Comparison of ENCODE assay signal across 9 cellular contexts in the genomic region with DNA sequence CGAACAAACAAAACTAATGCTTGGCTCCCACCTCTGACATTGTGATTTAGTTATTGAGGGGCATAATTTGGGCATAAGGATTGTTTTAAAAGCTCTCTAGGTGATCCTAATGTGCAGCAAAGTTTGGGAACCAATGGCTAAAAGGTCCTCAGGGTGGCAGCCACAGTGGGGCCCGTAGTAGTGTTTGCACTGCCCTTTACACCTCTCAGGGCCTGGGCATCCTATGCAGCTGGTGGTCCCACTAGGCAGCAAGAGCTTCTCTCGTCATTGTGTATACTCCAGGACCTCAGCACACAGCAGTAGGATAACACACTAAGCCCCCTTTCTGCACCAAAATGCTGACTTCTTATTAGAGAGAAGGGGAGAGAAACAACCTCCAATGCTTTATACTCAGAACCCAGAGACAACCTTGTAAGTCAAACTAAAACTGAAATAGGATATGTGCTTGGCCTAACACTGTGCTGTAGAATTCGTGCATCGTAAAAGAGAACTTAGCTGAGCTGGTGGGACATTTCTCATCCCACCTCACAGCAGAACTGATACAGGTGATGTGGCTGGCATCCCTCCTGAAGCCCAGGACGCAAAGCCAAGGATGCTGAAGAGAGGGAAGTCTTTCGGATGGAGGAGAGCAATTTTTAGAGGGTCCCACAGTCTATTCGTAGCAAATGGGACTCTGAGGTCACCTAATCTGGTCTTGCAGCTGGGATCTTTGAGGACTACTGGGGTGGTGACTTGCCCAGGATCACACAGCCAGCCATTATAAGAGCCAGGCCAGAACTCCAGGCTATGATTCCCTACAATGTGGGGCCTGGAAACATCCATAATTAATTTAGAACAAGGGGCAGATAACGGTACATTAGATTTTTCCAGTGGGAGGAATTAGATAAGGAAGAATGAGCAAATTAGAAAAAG. TPM values are rescaled to one million over a fixed set of nuclear protein-coding genes. Genes with fewer than 3 reads are reported as not detected.
DNase-seq lines count a peak whose midpoint lies in the region; ATAC-seq, FAIRE-seq and TF ChIP-seq lines count a peak whose summit lies in the region.
"Had no signal": no experiment of that assay in that cellular context is flagged by ENCODE, and none has a peak within 500 bp of the region (broad histone marks: within the 10 kb centered on the region; RNA-seq: fewer than 3 reads in every experiment).

No MANE protein-coding gene starts in this region.

- TF ChIP-seq CTCF in OCI-LY3 (IDR thresholded peaks at IDR 0.05; ENCODE audit: low read depth, low read length) (no peak), pancreas (IDR thresholded peaks at IDR 0.05) (no peak)

- H3K36me3 ChIP-seq in OCI-LY3 (replicated peaks; ENCODE audit: low read depth, low read length) (no peaks in the 10 kb centered on the region), endocrine pancreas (ENCODE audit: control insufficient read depth, insufficient read depth, low read length) (no peaks in the 10 kb centered on the region), pancreas (no peaks in the 10 kb centered on the region)

- WGBS in pancreas, 2 donors: 66 to 68% methylated on average over 9 of the region's 9 CpGs

- peak; percentile 42 for DNase-seq in activated T-cell treated with anti-CD3 and anti-CD28 coated beads, Interleukin-2, amount 50 U/mL, for 24 hours
- DNase-seq in activated T-cell treated with anti-CD3 and anti-CD28 coated beads, Interleukin-2, amount 50 U/mL, for 1 hour: no peak
- peak in 1 of 6 donors; percentile 33 for DNase-seq in pancreas
- DNase-seq in activated gamma-delta T cell (lab: John Stamatoyannopoulos, UW): no peak
- no peak for DNase-seq in 8988T
- no peak for DNase-seq in NCI-H2171 treated with DMSO at 0.1 percent for 48 hours (lab: John Stamatoyannopoulos, UW)

- FAIRE-seq in pancreas (lab: Jason Lieb, UNC): no peak
- FAIRE-seq: colon had no signal

- H3K4me1 Mint-ChIP-seq in activated T-cell treated with anti-CD3 and anti-CD28 coated beads, Interleukin-2, amount 50 U/mL, for 24 hours (ENCODE audit: low read depth): peaks cover 78% of the 10 kb centered on the region

- no peaks in the 10 kb centered on the region for H3K9me3 Mint-ChIP-seq in activated T-cell treated with anti-CD3 and anti-CD28 coated beads, Interleukin-2, amount 50 U/mL, for 24 hours

- H3K9me3 ChIP-seq in OCI-LY3 (ENCODE audit: insufficient read depth, low read length) (no peaks in the 10 kb centered on the region), endocrine pancreas (ENCODE audit: control insufficient read depth, low read length) (no peaks in the 10 kb centered on the region), pancreas (no peaks in the 10 kb centered on the region)

- peaks cover 14% of the 10 kb centered on the region for H3K36me3 Mint-ChIP-seq in activated T-cell treated with anti-CD3 and anti-CD28 coated beads, Interleukin-2, amount 50 U/mL, for 24 hours (ENCODE audit: low read depth)

- intact Hi-C loops in pancreas (cut with DNase I): no loop called here

- peak overlapping the region; percentile 95 for H3K27ac Mint-ChIP-seq in activated T-cell treated with anti-CD3 and anti-CD28 coated beads, Interleukin-2, amount 50 U/mL, for 24 hours

- H3K4me2 ChIP-seq in OCI-LY3 (ENCODE audit: low read length): peak overlapping the region; percentile 99

- H3K4me3 ChIP-seq in OCI-LY3 (ENCODE audit: low read length) (peak overlapping the region; percentile 97), endocrine pancreas (ENCODE audit: control insufficient read depth, insufficient read depth, low read length) (peak overlapping the region; percentile 75), pancreas (peak overlapping the region in 3 of 4 donors; percentile 54 to 75 (median 60))

- H3K4me1 ChIP-seq in OCI-LY3 (ENCODE audit: low read length) (peaks cover 42% of the 10 kb centered on the region), endocrine pancreas (ENCODE audit: control insufficient read depth, insufficient read depth, low read length) (no peaks in the 10 kb centered on the region), pancreas (peaks cover 8 to 21% (median 9%) of the 10 kb centered on the region in 3 donors)

- no peak overlapping the region; the same call in 1 of the 2 replicates for H2AFZ ChIP-seq in OCI-LY3 (ENCODE audit: low read depth, low read length)

- no peaks in the 10 kb centered on the region for H3K27me3 ChIP-seq in OCI-LY3 (ENCODE audit: low read depth, low read length)
- no peaks in the 10 kb centered on the region for H3K27me3 ChIP-seq in endocrine pancreas (ENCODE audit: control insufficient read depth, insufficient read depth, low read length)
- no peaks in the 10 kb centered on the region for H3K27me3 ChIP-seq in pancreas

- peak overlapping the region; percentile 91 for H3K4me3 Mint-ChIP-seq in activated T-cell treated with anti-CD3 and anti-CD28 coated beads, Interleukin-2, amount 50 U/mL, for 24 hours

- no peaks in the 10 kb centered on the region for H4K20me1 ChIP-seq in OCI-LY3 (ENCODE audit: insufficient read depth, low read length)

- no peaks in the 10 kb centered on the region for H3K27me3 Mint-ChIP-seq in activated T-cell treated with anti-CD3 and anti-CD28 coated beads, Interleukin-2, amount 50 U/mL, for 24 hours

- H3K9ac ChIP-seq in OCI-LY3 (ENCODE audit: low read length) (peak overlapping the region; percentile 75), endocrine pancreas (ENCODE audit: control insufficient read depth, insufficient read depth, low read length) (peak overlapping the region; percentile 2)

- H3K27ac ChIP-seq in OCI-LY3 (ENCODE audit: low read length): peak overlapping the region; percentile 76
- peak overlapping the region in 2 of 4 donors; percentile 75 to 80 for H3K27ac ChIP-seq in pancreas

- no peak for ATAC-seq in pancreas

- H3K79me2 ChIP-seq in OCI-LY3 (ENCODE audit: low read length): no peaks in the 10 kb centered on the region

RNA-seq across cellular contexts. Expression of gene GLRX, which starts 1.2 kb away (rescaled TPM):
- 10 to 100 TPM in 1 of 6 donors, 1 to 10 TPM in 5; 1.7 to 11.2 (median 4.4) TPM for total RNA-seq in pancreas
- 10 to 100 TPM; 15.7 to 20.9 TPM for polyA plus RNA-seq in pancreas
